In genomic region chr3:136957751-136958288, GRCh38 we compare ENCODE assay signal across 12 cellular contexts. TPM values are rescaled to one million over a fixed set of nuclear protein-coding genes. Genes with fewer than 3 reads are reported as not detected.
DNase-seq lines count a peak whose midpoint lies in the region; TF ChIP-seq lines count a peak whose summit lies in the region.
"Had no signal": no experiment of that assay in that cellular context is flagged by ENCODE, and none has a peak within 500 bp of the region (broad histone marks: within the 10 kb centered on the region; RNA-seq: fewer than 3 reads in every experiment).

IL20RB (plus strand) TSS chr3:136957983; CDS start chr3:136958114, 131 bp downstream.

- intact Hi-C loops in esophagus squamous epithelium (cut with DNase I), result no loop called here

- no peaks in the 10 kb centered on the region for H3K36me3 Mint-ChIP-seq in progenitor cell of endocrine pancreas (ENCODE audit: insufficient read depth)
- H3K36me3 Mint-ChIP-seq in activated CD4-positive, alpha-beta T cell treated with anti-CD3 and anti-CD28 coated beads, Interleukin-2, amount 10 ng/mL, durations not matched to agents 7 days and 5 days (ENCODE audit: low read depth), result peaks cover 4% of the 10 kb centered on the region

- no peaks in the 10 kb centered on the region for H3K36me3 ChIP-seq in esophagus squamous epithelium
- no peaks in the 10 kb centered on the region for H3K36me3 ChIP-seq in WERI-Rb-1
- H3K36me3 ChIP-seq: colonic mucosa, right lobe of liver had no signal

- no peak within 1 kb of the TSS for H3K4me3 Mint-ChIP-seq in progenitor cell of endocrine pancreas (ENCODE audit: low read depth)
- no peak within 1 kb of the TSS for H3K4me3 Mint-ChIP-seq in activated CD4-positive, alpha-beta T cell treated with anti-CD3 and anti-CD28 coated beads, Interleukin-2, amount 10 ng/mL, durations not matched to agents 7 days and 5 days
- H3K4me3 Mint-ChIP-seq: activated B cell treated with CpG ODN at 0.5 μM for 24 hours had no signal

- no peaks in the 10 kb centered on the region for H3K9me3 Mint-ChIP-seq in progenitor cell of endocrine pancreas (ENCODE audit: low read depth)
- no peaks in the 10 kb centered on the region for H3K9me3 Mint-ChIP-seq in activated CD4-positive, alpha-beta T cell treated with anti-CD3 and anti-CD28 coated beads, Interleukin-2, amount 10 ng/mL, durations not matched to agents 7 days and 5 days
- H3K9me3 Mint-ChIP-seq: activated B cell treated with CpG ODN at 0.5 μM for 24 hours had no signal

- H3K9me3 ChIP-seq in esophagus squamous epithelium, result no peaks in the 10 kb centered on the region
- no peaks in the 10 kb centered on the region for H3K9me3 ChIP-seq in WERI-Rb-1 (ENCODE audit: severe bottlenecking)
- H3K9me3 ChIP-seq: colonic mucosa, right lobe of liver had no signal

- peak within 1 kb of the TSS; percentile 80 to 96 (median 88) for H3K27ac ChIP-seq in esophagus squamous epithelium
- H3K27ac ChIP-seq in WERI-Rb-1, result no peak within 1 kb of the TSS

- TF ChIP-seq CTCF in esophagus squamous epithelium (IDR thresholded peaks at IDR 0.05), result no peak
- TF ChIP-seq CTCF in progenitor cell of endocrine pancreas (IDR thresholded peaks at IDR 0.05; ENCODE audit: unreplicated experiment), result no peak
- TF ChIP-seq CTCF in WERI-Rb-1 (IDR thresholded peaks at IDR 0.05; ENCODE audit: low read depth, low read length), result no peak

- DNase-seq in ELR (ENCODE audit: low read depth) (peak; percentile 55), NCI-H460 (ENCODE audit: extremely low read depth, low read depth) (peak; percentile 65), esophagus squamous epithelium (lab: John Stamatoyannopoulos, UW) (no peak), progenitor cell of endocrine pancreas (ENCODE audit: low spot score, unreplicated experiment) (no peak), NCI-H2081 treated with DMSO at 0.1 percent for 48 hours (lab: John Stamatoyannopoulos, UW) (no peak), WERI-Rb-1 (no peak), NCI-H1436 (lab: John Stamatoyannopoulos, UW) (no peak)
- no peak for DNase-seq in activated CD4-positive, alpha-beta T cell treated with anti-CD3 and anti-CD28 coated beads, Interleukin-2, amount 10 ng/mL, durations not matched to agents 7 days and 5 days
- DNase-seq: activated B cell treated with CpG ODN at 0.5 μM for 24 hours, colonic mucosa, DMS79 treated with DMSO at 0.1 percent for 48 hours had no signal

- peak within 1 kb of the TSS; percentile 41 for H3K27ac Mint-ChIP-seq in progenitor cell of endocrine pancreas
- H3K27ac Mint-ChIP-seq in activated CD4-positive, alpha-beta T cell treated with anti-CD3 and anti-CD28 coated beads, Interleukin-2, amount 10 ng/mL, durations not matched to agents 7 days and 5 days, result no peak within 1 kb of the TSS
- H3K27ac Mint-ChIP-seq: activated B cell treated with CpG ODN at 0.5 μM for 24 hours had no signal

- CTCF ChIA-PET in activated CD4-positive, alpha-beta T cell treated with anti-CD3 and anti-CD28 coated beads, Interleukin-2, amount 10 ng/mL, durations not matched to agents 7 days and 5 days (lab: Charles Lee), result interaction anchor here (0.5 to 0.7 kb wide), 3 partner anchors 24 to 789 kb away, joined by 3 read pairs; no protein-coding TSS in a partner anchor

- TF ChIP-seq POLR2A in esophagus squamous epithelium (IDR thresholded peaks at IDR 0.05), result peak in 2 of 4 donors; percentile 16 to 57

- POLR2A ChIA-PET in activated CD4-positive, alpha-beta T cell treated with anti-CD3 and anti-CD28 coated beads, Interleukin-2, amount 10 ng/mL, durations not matched to agents 7 days and 5 days (lab: Charles Lee), result no interaction called here

- H3K4me3 ChIP-seq in esophagus squamous epithelium (peak within 1 kb of the TSS; percentile 27 to 55 (median 52)), WERI-Rb-1 (ENCODE audit: low read depth, low read length) (no peak within 1 kb of the TSS)
- H3K4me3 ChIP-seq: colonic mucosa, right lobe of liver had no signal

- H3K27me3 ChIP-seq in esophagus squamous epithelium (no peaks in the 10 kb centered on the region), WERI-Rb-1 (ENCODE audit: insufficient read depth, low read depth, severe bottlenecking) (no peaks in the 10 kb centered on the region)
- H3K27me3 ChIP-seq: colonic mucosa, right lobe of liver had no signal

- peaks cover 19% of the 10 kb centered on the region for H3K4me1 Mint-ChIP-seq in progenitor cell of endocrine pancreas (ENCODE audit: low read depth)
- peaks cover 10% of the 10 kb centered on the region for H3K4me1 Mint-ChIP-seq in activated CD4-positive, alpha-beta T cell treated with anti-CD3 and anti-CD28 coated beads, Interleukin-2, amount 10 ng/mL, durations not matched to agents 7 days and 5 days

- WGBS in esophagus squamous epithelium, 2 donors, result 29 to 49% methylated on average over 7 of the region's 7 CpGs

- H3K4me1 ChIP-seq in esophagus squamous epithelium, result peaks cover 6 to 88% (median 25%) of the 10 kb centered on the region in 3 donors

- no peaks in the 10 kb centered on the region for H3K27me3 Mint-ChIP-seq in progenitor cell of endocrine pancreas
- no peaks in the 10 kb centered on the region for H3K27me3 Mint-ChIP-seq in activated CD4-positive, alpha-beta T cell treated with anti-CD3 and anti-CD28 coated beads, Interleukin-2, amount 10 ng/mL, durations not matched to agents 7 days and 5 days
- H3K27me3 Mint-ChIP-seq: activated B cell treated with CpG ODN at 0.5 μM for 24 hours had no signal

RNA-seq across cellular contexts. Expression of gene IL20RB, which starts in this region (rescaled TPM):
- total RNA-seq in NCI-H460 (2014; rRNA removed; shearing (Covaris generic)), result 7.1 and 8.8 TPM in 2 replicates
- polyA plus RNA-seq in NCI-H460 (2014; cell fraction: nucleus; rRNA removed), result 1.8 and 2.1 TPM in 2 replicates
- 100 to 1,000 TPM in 3 of 4 donors, 10 to 100 TPM in 1; 95.1 to 112 (median 105) TPM for total RNA-seq in esophagus squamous epithelium
- total RNA-seq in progenitor cell of endocrine pancreas, result 0.62 and 1.7 TPM in 2 replicates
- total RNA-seq in activated CD4-positive, alpha-beta T cell treated with anti-CD3 and anti-CD28 coated beads, Interleukin-2, amount 10 ng/mL, durations not matched to agents 7 days and 5 days, result 1 to 10 TPM; 1.2 to 1.6 TPM

Comparison
In these comparisons a context has a peak if more than half of its experiments do, and no peak if none do; other contexts are left out.
1. DNase-seq: peak in ELR (single experiment) and NCI-H460 (single experiment); none in esophagus squamous epithelium (single experiment), progenitor cell of endocrine pancreas (single experiment), NCI-H2081 treated with DMSO at 0.1 percent for 48 hours (single experiment), activated CD4-positive, alpha-beta T cell treated with anti-CD3 and anti-CD28 coated beads, Interleukin-2, amount 10 ng/mL, durations not matched to agents 7 days and 5 days (single experiment), WERI-Rb-1 (single experiment) and NCI-H1436 (single experiment).